9 cellular contexts compared by ENCODE assay signal in the genomic region with DNA sequence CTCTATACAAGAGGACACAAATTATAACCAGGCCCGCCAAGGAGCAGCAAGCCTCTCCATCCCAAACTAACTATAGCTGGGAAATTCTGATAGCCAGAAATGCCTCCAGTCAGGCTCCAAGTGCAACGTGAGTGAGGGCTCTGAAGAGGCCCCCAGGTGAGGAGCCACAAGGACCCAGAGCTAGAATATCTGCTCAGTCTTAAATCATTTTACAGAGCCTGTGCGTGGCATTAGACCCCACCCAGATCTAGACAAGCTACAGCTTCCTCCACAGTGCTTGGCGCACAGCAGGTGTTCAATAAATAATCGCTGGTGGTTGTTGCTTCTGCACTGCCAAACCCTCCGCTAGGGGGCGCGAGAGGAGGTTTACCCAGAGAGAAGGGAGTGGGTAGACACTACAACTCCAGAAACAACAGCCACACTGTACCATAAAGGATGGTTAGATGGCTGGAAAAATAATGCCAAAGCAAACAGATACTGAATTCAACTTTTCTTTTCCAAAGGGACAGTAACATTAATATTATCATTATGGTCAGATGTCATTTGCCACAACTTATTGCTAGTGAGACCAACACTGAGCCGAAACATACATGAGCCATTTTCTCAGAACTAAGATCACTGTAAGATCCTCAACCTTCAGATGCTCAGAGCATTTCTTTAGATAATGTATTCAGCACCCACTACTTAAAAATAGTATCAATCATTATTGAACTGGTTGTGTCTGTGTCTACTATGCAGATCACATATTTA. TPM values are rescaled to one million over a fixed set of nuclear protein-coding genes. Genes with fewer than 3 reads are reported as not detected.
DNase-seq lines count a peak whose midpoint lies in the region; ATAC-seq and TF ChIP-seq lines count a peak whose summit lies in the region.
"Had no signal": no experiment of that assay in that cellular context is flagged by ENCODE, and none has a peak within 500 bp of the region (broad histone marks: within the 10 kb centered on the region; RNA-seq: fewer than 3 reads in every experiment).

No MANE protein-coding gene starts in this region.

- peak in 2 of 3 experiments; percentile 14 to 33 for DNase-seq in activated CD8-positive, alpha-beta memory T cell treated with anti-CD3 and anti-CD28 coated beads for 48 hours (ENCODE audit: low read depth in 2 of 3, low spot score in 2 of 3)
- DNase-seq in activated CD8-positive, alpha-beta memory T cell treated with anti-CD3 and anti-CD28 coated beads for 24 hours = no peak
- DNase-seq in H4 (ENCODE audit: low spot score) (peak; percentile 51), MM.1S (peak; percentile 30), left colon (peak in 1 of 2 donors; percentile 51), esophagus squamous epithelium (lab: John Stamatoyannopoulos, UW) (no peak), NCI-H2081 (lab: John Stamatoyannopoulos, UW) (no peak)
- DNase-seq in activated CD4-positive, alpha-beta memory T cell treated with anti-CD3 and anti-CD28 coated beads, Interleukin-2, amount 10 ng/mL, durations not matched to agents 7 days and 5 days = peak; percentile 47

- TF ChIP-seq POLR2A in esophagus squamous epithelium (IDR thresholded peaks at IDR 0.05) = no peak

- H3K36me3 ChIP-seq in MM.1S (replicated peaks; ENCODE audit: insufficient read depth, low read length) (no peaks in the 10 kb centered on the region), esophagus squamous epithelium (no peaks in the 10 kb centered on the region)

- H3K27ac Mint-ChIP-seq in activated CD4-positive, alpha-beta memory T cell treated with anti-CD3 and anti-CD28 coated beads, Interleukin-2, amount 10 ng/mL, durations not matched to agents 7 days and 5 days = no peak overlapping the region
- H3K27ac Mint-ChIP-seq: dendritic cell treated with granulocyte-macrophage colony-stimulating factor and Interleukin-4, amounts not matched to agents 40 ng/mL and 50 ng/mL, for 4 days had no signal

- no peaks in the 10 kb centered on the region for H3K4me1 Mint-ChIP-seq in activated CD4-positive, alpha-beta memory T cell treated with anti-CD3 and anti-CD28 coated beads, Interleukin-2, amount 10 ng/mL, durations not matched to agents 7 days and 5 days

- H3K4me3 Mint-ChIP-seq in activated CD4-positive, alpha-beta memory T cell treated with anti-CD3 and anti-CD28 coated beads, Interleukin-2, amount 10 ng/mL, durations not matched to agents 7 days and 5 days = no peak overlapping the region
- H3K4me3 Mint-ChIP-seq: dendritic cell treated with granulocyte-macrophage colony-stimulating factor and Interleukin-4, amounts not matched to agents 40 ng/mL and 50 ng/mL, for 4 days had no signal

- H3K9ac ChIP-seq in MM.1S (ENCODE audit: low read length) = no peak overlapping the region; the same call in 1 of the 2 replicates

- H3K27me3 Mint-ChIP-seq in activated CD4-positive, alpha-beta memory T cell treated with anti-CD3 and anti-CD28 coated beads, Interleukin-2, amount 10 ng/mL, durations not matched to agents 7 days and 5 days = peaks cover 41% of the 10 kb centered on the region

- H3K4me1 ChIP-seq in MM.1S (ENCODE audit: low read length) = no peaks in the 10 kb centered on the region
- peaks cover 0 to 5% (median 0%) of the 10 kb centered on the region in 3 donors for H3K4me1 ChIP-seq in esophagus squamous epithelium

- H3K27ac ChIP-seq in MM.1S (ENCODE audit: low read length) = no peak overlapping the region
- no peak overlapping the region for H3K27ac ChIP-seq in esophagus squamous epithelium

- WGBS in esophagus squamous epithelium, 2 donors = 9 to 11% methylated on average over 9 of the region's 9 CpGs

- intact Hi-C loops in left colon (cut with DNase I, micrococcal nuclease) = no loop called here
- intact Hi-C loops in esophagus squamous epithelium (cut with DNase I) = no loop called here

- CTCF ChIA-PET in activated CD4-positive, alpha-beta memory T cell treated with anti-CD3 and anti-CD28 coated beads, Interleukin-2, amount 10 ng/mL, durations not matched to agents 7 days and 5 days (lab: Charles Lee) = interaction anchor here (1.1 to 1.5 kb wide), 2 partner anchors 20 to 49 kb away, joined by 3 read pairs; no protein-coding TSS in a partner anchor

- peaks cover 2% of the 10 kb centered on the region for H3K36me3 Mint-ChIP-seq in activated CD4-positive, alpha-beta memory T cell treated with anti-CD3 and anti-CD28 coated beads, Interleukin-2, amount 10 ng/mL, durations not matched to agents 7 days and 5 days (ENCODE audit: low read depth)

- no peaks in the 10 kb centered on the region for H4K20me1 ChIP-seq in MM.1S (ENCODE audit: insufficient read depth, low read length)

- no peak overlapping the region for H2AFZ ChIP-seq in MM.1S (ENCODE audit: low read length)

- H3K9me2 ChIP-seq in MM.1S (replicated peaks; ENCODE audit: insufficient read depth, low read length) = no peaks in the 10 kb centered on the region; the same call in 1 of the 2 replicates

- TF ChIP-seq CTCF in MM.1S (IDR thresholded peaks at IDR 0.05; ENCODE audit: low read length) (peak; percentile 59), esophagus squamous epithelium (IDR thresholded peaks at IDR 0.05) (peak in 3 of 6 experiments; percentile 13 to 45 (median 31))

- H3K9me3 ChIP-seq in MM.1S (replicated peaks; ENCODE audit: insufficient read depth, low read length) (no peaks in the 10 kb centered on the region), esophagus squamous epithelium (no peaks in the 10 kb centered on the region)

- no peaks in the 10 kb centered on the region for H3F3A ChIP-seq in MM.1S (ENCODE audit: insufficient read depth, low read length)

- peak overlapping the region; percentile 19; the same call in 1 of the 2 replicates for H3K4me2 ChIP-seq in MM.1S (ENCODE audit: low read depth, low read length)

- H3K27me3 ChIP-seq in MM.1S (replicated peaks; ENCODE audit: insufficient read depth, low read length) (no peaks in the 10 kb centered on the region), esophagus squamous epithelium (peaks cover 5 to 94% (median 30%) of the 10 kb centered on the region in 4 donors)

- peak; percentile 42 for ATAC-seq in left colon

- no peak overlapping the region for H3K4me3 ChIP-seq in MM.1S (ENCODE audit: low read length)
- no peak overlapping the region for H3K4me3 ChIP-seq in esophagus squamous epithelium

- H3K79me2 ChIP-seq in MM.1S (ENCODE audit: low read length) = no peaks in the 10 kb centered on the region

- POLR2A ChIA-PET in activated CD4-positive, alpha-beta memory T cell treated with anti-CD3 and anti-CD28 coated beads, Interleukin-2, amount 10 ng/mL, durations not matched to agents 7 days and 5 days (lab: Charles Lee) = no interaction called here

- H3K9me3 Mint-ChIP-seq in activated CD4-positive, alpha-beta memory T cell treated with anti-CD3 and anti-CD28 coated beads, Interleukin-2, amount 10 ng/mL, durations not matched to agents 7 days and 5 days = no peaks in the 10 kb centered on the region
- H3K9me3 Mint-ChIP-seq: dendritic cell treated with granulocyte-macrophage colony-stimulating factor and Interleukin-4, amounts not matched to agents 40 ng/mL and 50 ng/mL, for 4 days had no signal

RNA-seq across cellular contexts. Expression of a gene that starts 44.5 kb away (rescaled TPM):
- total RNA-seq in H4 (2014; rRNA removed; shearing (Covaris generic)) = 0.21 TPM in 1 of 2 replicates, not detected in the other
- total RNA-seq in activated CD4-positive, alpha-beta memory T cell treated with anti-CD3 and anti-CD28 coated beads, Interleukin-2, amount 10 ng/mL, durations not matched to agents 7 days and 5 days = not detected
- total RNA-seq in left colon = not detected
- not detected for total RNA-seq in esophagus squamous epithelium

RNA-seq across cellular contexts. Expression of a gene that starts 47.3 kb away (rescaled TPM):
- 20.8 and 34.1 TPM in 2 replicates for total RNA-seq in H4 (2014; rRNA removed; shearing (Covaris generic))
- total RNA-seq in activated CD4-positive, alpha-beta memory T cell treated with anti-CD3 and anti-CD28 coated beads, Interleukin-2, amount 10 ng/mL, durations not matched to agents 7 days and 5 days = not detected
- total RNA-seq in left colon (not detected), esophagus squamous epithelium (not detected)

Comparison
In these comparisons a context has a peak if more than half of its experiments do, and no peak if none do; other contexts are left out.
1. DNase-seq: peak in activated CD8-positive, alpha-beta memory T cell treated with anti-CD3 and anti-CD28 coated beads for 48 hours (2 of 3), H4 (single experiment), MM.1S (single experiment) and activated CD4-positive, alpha-beta memory T cell treated with anti-CD3 and anti-CD28 coated beads, Interleukin-2, amount 10 ng/mL, durations not matched to agents 7 days and 5 days (single experiment); none in activated CD8-positive, alpha-beta memory T cell treated with anti-CD3 and anti-CD28 coated beads for 24 hours (single experiment), esophagus squamous epithelium (single experiment) and NCI-H2081 (0 of 2).
2. RNA of a gene that starts 47.3 kb away (total RNA-seq): 20.8 to 34.1 TPM in H4; not detected in left colon, not detected in activated CD4-positive, alpha-beta memory T cell treated with anti-CD3 and anti-CD28 coated beads, Interleukin-2, amount 10 ng/mL, durations not matched to agents 7 days and 5 days and not detected in esophagus squamous epithelium; every median in the first group is over 10 times any median in the second.